22 cellular contexts compared by ENCODE assay signal in genomic region chr2:168015274-168015953, GRCh38.
"Had no signal": no experiment of that assay in that cellular context is flagged by ENCODE, and none has a peak within 500 bp of the region (broad histone marks: within the 10 kb centered on the region; RNA-seq: fewer than 3 reads in every experiment).

No MANE protein-coding gene starts in this region.

- ATAC-seq: body of pancreas; esophagus mucosa; stimulated activated naive B cell treated with anti-CD40 and anti-IgM and Interleukin-4, amounts not matched to agents 10 μg/mL and 1 μg/mL and 100 μg/mL, for 72 hours had no signal

- DNase-seq: activated CD4-positive, alpha-beta T cell treated with anti-CD3 and anti-CD28 coated beads for 4 hours; activated CD4-positive, alpha-beta T cell treated with anti-CD3 and anti-CD28 coated beads, Interleukin-2, amount 50 U/mL, for 4 hours; activated CD8-positive, alpha-beta memory T cell treated with anti-CD3 and anti-CD28 coated beads for 24 hours; activated effector memory CD4-positive, alpha-beta T cell treated with anti-CD3 and anti-CD28 coated beads, Interleukin-2, amount 50 U/mL, for 16 hours; activated naive CD4-positive, alpha-beta T cell treated with anti-CD3 and anti-CD28 coated beads for 36 hours; activated naive CD8-positive, alpha-beta T cell treated with anti-CD3 and anti-CD28 coated beads for 36 hours; adrenal gland; aorta; body of pancreas; cerebellar nuclear complex; cortex of kidney; foreskin fibroblast; heart right ventricle; islet precursor cell; left ventricle myocardium inferior; naive B cell; nephron progenitor cell; sigmoid colon; small intestine; stimulated activated naive B cell treated with anti-CD40 and anti-IgM and Interleukin-4, amounts not matched to agents 10 μg/mL and 1 μg/mL and 100 μg/mL, for 72 hours; stomach had no signal
